ENCODE assay signal across 27 cellular contexts in the genomic region with DNA sequence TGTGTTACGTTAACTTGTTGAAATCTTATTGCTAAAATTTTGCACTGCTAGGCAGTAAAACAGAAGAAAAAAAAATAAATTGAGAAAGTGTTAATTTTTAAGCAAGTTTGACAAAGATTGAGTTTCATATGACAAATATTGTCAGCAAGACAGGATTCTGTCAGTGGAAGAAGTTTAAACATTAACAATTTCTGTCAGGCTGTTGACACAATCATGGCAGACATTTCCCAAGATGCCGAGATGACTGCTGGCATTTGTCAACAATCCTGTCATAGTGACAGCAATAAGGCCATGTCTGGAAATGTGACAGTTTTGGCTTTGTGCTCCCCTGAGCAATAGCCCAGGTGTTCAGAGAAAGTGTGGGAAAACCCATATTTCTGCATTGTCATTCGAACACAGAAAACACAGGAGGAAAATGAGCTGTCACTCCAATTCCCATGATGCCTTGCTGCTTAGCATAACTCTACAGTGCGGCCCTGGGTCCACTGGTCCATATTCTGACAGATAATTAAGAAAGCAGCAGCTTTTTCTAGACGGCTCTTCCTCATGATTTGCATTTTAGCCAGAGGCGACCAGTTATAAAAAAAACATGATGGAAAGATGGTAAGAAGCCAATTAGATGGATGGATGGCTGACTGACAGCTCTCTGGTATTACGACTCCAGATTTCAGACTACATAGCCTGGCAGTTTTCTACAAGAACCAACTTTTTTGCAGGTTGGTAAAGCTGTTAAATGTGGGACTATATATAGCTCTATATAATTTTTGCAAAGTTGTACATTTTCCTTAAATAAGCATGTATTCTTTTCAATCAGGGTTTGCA. TPM values are rescaled to one million over a fixed set of nuclear protein-coding genes. Genes with fewer than 3 reads are reported as not detected.
"Had no signal": no experiment of that assay in that cellular context is flagged by ENCODE, and none has a peak within 500 bp of the region (broad histone marks: within the 10 kb centered on the region; RNA-seq: fewer than 3 reads in every experiment).

No MANE protein-coding gene starts in this region.

- H3K79me2 ChIP-seq: parathyroid adenoma had no signal

- DNase-seq: activated CD4-positive, alpha-beta T cell treated with anti-CD3 and anti-CD28 coated beads, Interleukin-2, amount 10 ng/mL, durations not matched to agents 7 days and 5 days; activated CD4-positive, CD25-positive, alpha-beta regulatory T cell treated with anti-CD3 and anti-CD28 coated beads, Interleukin-2, amount 50 U/mL, for 72 hours; activated CD8-positive, alpha-beta memory T cell treated with anti-CD3 and anti-CD28 coated beads, Interleukin-2, amount 10 ng/mL, durations not matched to agents 7 days and 5 days; activated CD8-positive, alpha-beta T cell treated with anti-CD3 and anti-CD28 coated beads for 36 hours; activated effector memory CD4-positive, alpha-beta T cell treated with anti-CD3 and anti-CD28 coated beads, Interleukin-2, amount 50 U/mL, for 16 hours; activated naive CD4-positive, alpha-beta T cell treated with anti-CD3 and anti-CD28 coated beads, Interleukin-2, amount 10 ng/mL, durations not matched to agents 7 days and 5 days; activated T-cell treated with anti-CD3 and anti-CD28 coated beads for 4 hours; amygdala; cortex of kidney; endodermal cell; esophagus squamous epithelium; gastrocnemius medialis; midbrain; nucleus accumbens; small intestine; stimulated activated CD4-positive, alpha-beta T cell treated with anti-CD3 and anti-CD28 coated beads, Interleukin-2, amount 100 ng/mL, for 24 hours; stimulated activated naive CD8-positive, alpha-beta T cell treated with anti-CD3 and anti-CD28 coated beads, Interleukin-15, amount 100 ng/mL, for 72 hours; tibial artery had no signal

- H3K4me1 ChIP-seq: esophagus squamous epithelium, gastrocnemius medialis, parathyroid adenoma, tibial artery had no signal

- H3K4me3 ChIP-seq: cardiac muscle cell, esophagus squamous epithelium, gastrocnemius medialis, tibial artery had no signal

- H3K27ac ChIP-seq: cardiac muscle cell, esophagus squamous epithelium, gastrocnemius medialis, parathyroid adenoma, tibial artery, VCaP had no signal

- H2AFZ ChIP-seq: parathyroid adenoma had no signal

- H3K27me3 ChIP-seq: cardiac muscle cell, esophagus squamous epithelium, gastrocnemius medialis, tibial artery had no signal

- H3K36me3 ChIP-seq: cardiac muscle cell, esophagus squamous epithelium, gastrocnemius medialis, tibial artery had no signal

- ATAC-seq: activated CD8-positive, alpha-beta memory T cell treated with anti-CD3 and anti-CD28 coated beads, Interleukin-2, amount 10 ng/mL, durations not matched to agents 7 days and 5 days; activated CD8-positive, alpha-beta T cell treated with anti-CD3 and anti-CD28 coated beads for 36 hours; gastrocnemius medialis; sciatic nerve; stimulated activated effector memory CD8-positive, alpha-beta T cell treated with anti-CD3 and anti-CD28 coated beads, Interleukin-12 subunit alpha, Interleukin-12 subunit beta, amount 100 ng/mL, for 72 hours; stimulated activated naive CD8-positive, alpha-beta T cell treated with anti-CD3 and anti-CD28 coated beads, Interleukin-15, amount 100 ng/mL, for 72 hours had no signal

- H3K9ac ChIP-seq: parathyroid adenoma had no signal

- H3K9me3 ChIP-seq: esophagus squamous epithelium, gastrocnemius medialis, tibial artery had no signal

RNA-seq across cellular contexts. Expression of gene DEFB112, which starts 43.6 kb away (rescaled TPM):
- total RNA-seq: activated CD4-positive, alpha-beta T cell treated with anti-CD3 and anti-CD28 coated beads, Interleukin-2, amount 10 ng/mL, durations not matched to agents 7 days and 5 days; activated CD8-positive, alpha-beta memory T cell treated with anti-CD3 and anti-CD28 coated beads, Interleukin-2, amount 10 ng/mL, durations not matched to agents 7 days and 5 days; activated CD8-positive, alpha-beta T cell treated with anti-CD3 and anti-CD28 coated beads for 36 hours; cardiac muscle cell; cerebellum; endodermal cell; esophagus squamous epithelium; gastrocnemius medialis; lung microvascular endothelial cell; pulmonary artery endothelial cell; sciatic nerve; urinary bladder had no signal
- polyA plus RNA-seq: cardiac muscle cell, small intestine, urinary bladder had no signal
